26 cellular contexts compared by ENCODE assay signal in the genomic region with DNA sequence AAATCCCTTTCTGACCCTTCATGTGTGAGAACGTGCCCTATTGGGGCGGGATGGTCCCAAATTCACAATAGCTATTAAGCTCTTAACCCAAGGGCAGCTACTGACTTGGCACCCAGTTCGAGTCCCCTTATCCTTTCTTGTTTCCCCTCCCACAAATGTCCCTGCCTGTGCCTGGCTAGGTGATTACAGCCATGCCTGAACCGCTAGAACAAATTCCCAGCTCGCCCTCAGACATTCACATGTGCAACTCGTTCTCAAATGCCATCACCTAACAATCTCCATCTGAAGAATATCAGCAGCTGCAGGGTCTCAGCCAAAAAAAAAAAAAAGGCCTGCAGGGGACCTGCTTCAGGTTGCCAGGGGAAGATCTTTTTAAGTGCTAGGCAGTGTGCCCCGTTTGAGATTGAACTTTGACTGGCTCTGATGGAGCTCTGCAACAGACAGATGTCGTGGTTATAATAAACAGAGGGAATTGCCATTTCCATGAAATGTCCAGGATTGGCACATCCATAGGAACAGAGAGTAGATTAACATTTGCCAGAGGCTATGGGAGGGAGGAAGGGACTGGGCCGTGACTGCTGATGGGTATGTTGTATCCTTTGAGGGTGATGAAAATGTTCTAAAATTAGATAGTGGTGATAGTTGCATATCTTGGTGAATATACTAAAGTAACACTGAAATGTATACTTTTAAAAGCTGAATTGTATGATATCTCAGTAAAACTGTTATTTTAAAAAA.
DNase-seq lines count a peak whose midpoint lies in the region; ATAC-seq and TF ChIP-seq lines count a peak whose summit lies in the region.
"Had no signal": no experiment of that assay in that cellular context is flagged by ENCODE, and none has a peak within 500 bp of the region (broad histone marks: within the 10 kb centered on the region; RNA-seq: fewer than 3 reads in every experiment).

No MANE protein-coding gene starts in this region.

- H3K4me3 ChIP-seq in SJSA1 (no peak overlapping the region), sigmoid colon (no peak overlapping the region)
- H3K4me3 ChIP-seq: A549, adrenal gland, cardiac muscle cell had no signal

- H3K4me1 Mint-ChIP-seq in T-helper 17 cell = no peaks in the 10 kb centered on the region
- no peaks in the 10 kb centered on the region for H3K4me1 Mint-ChIP-seq in activated naive CD4-positive, alpha-beta T cell treated with anti-CD3 and anti-CD28 coated beads, Interleukin-2, amount 10 ng/mL, durations not matched to agents 7 days and 5 days
- H3K4me1 Mint-ChIP-seq: activated CD4-positive, alpha-beta T cell treated with anti-CD3 and anti-CD28 coated beads, Interleukin-2, amount 10 ng/mL, durations not matched to agents 7 days and 5 days; naive thymus-derived CD4-positive, alpha-beta T cell had no signal

- no peak for TF ChIP-seq EP300 in sigmoid colon (IDR thresholded peaks at IDR 0.05)

- H3K27me3 ChIP-seq in SJSA1 (replicated peaks) (no peaks in the 10 kb centered on the region), sigmoid colon (no peaks in the 10 kb centered on the region)
- H3K27me3 ChIP-seq: adrenal gland, cardiac muscle cell had no signal

- no peak overlapping the region for H3K4me3 Mint-ChIP-seq in T-helper 17 cell
- H3K4me3 Mint-ChIP-seq in activated naive CD4-positive, alpha-beta T cell treated with anti-CD3 and anti-CD28 coated beads, Interleukin-2, amount 10 ng/mL, durations not matched to agents 7 days and 5 days = no peak overlapping the region
- H3K4me3 Mint-ChIP-seq: activated CD4-positive, alpha-beta T cell treated with anti-CD3 and anti-CD28 coated beads, Interleukin-2, amount 10 ng/mL, durations not matched to agents 7 days and 5 days; naive thymus-derived CD4-positive, alpha-beta T cell had no signal

- intact Hi-C loops in left ventricle myocardium superior (cut with micrococcal nuclease) = no loop called here
- intact Hi-C loops in sigmoid colon (cut with DNase I) = no loop called here

- H3K36me3 ChIP-seq in SJSA1 = no peaks in the 10 kb centered on the region
- H3K36me3 ChIP-seq in sigmoid colon = no peaks in the 10 kb centered on the region
- H3K36me3 ChIP-seq: adrenal gland, cardiac muscle cell had no signal

- no peaks in the 10 kb centered on the region for H3K9me3 Mint-ChIP-seq in activated naive CD4-positive, alpha-beta T cell treated with anti-CD3 and anti-CD28 coated beads, Interleukin-2, amount 10 ng/mL, durations not matched to agents 7 days and 5 days
- H3K9me3 Mint-ChIP-seq: activated CD4-positive, alpha-beta T cell treated with anti-CD3 and anti-CD28 coated beads, Interleukin-2, amount 10 ng/mL, durations not matched to agents 7 days and 5 days had no signal

- H3K4me1 ChIP-seq in SJSA1 (replicated peaks) = peaks cover 80% of the 10 kb centered on the region
- H3K4me1 ChIP-seq in sigmoid colon = peaks cover 0 to 40% (median 38%) of the 10 kb centered on the region in 4 donors
- H3K4me1 ChIP-seq: A549, adrenal gland, parathyroid adenoma had no signal

- H3K27ac Mint-ChIP-seq in T-helper 17 cell = no peak overlapping the region
- no peak overlapping the region for H3K27ac Mint-ChIP-seq in activated naive CD4-positive, alpha-beta T cell treated with anti-CD3 and anti-CD28 coated beads, Interleukin-2, amount 10 ng/mL, durations not matched to agents 7 days and 5 days
- H3K27ac Mint-ChIP-seq: activated CD4-positive, alpha-beta T cell treated with anti-CD3 and anti-CD28 coated beads, Interleukin-2, amount 10 ng/mL, durations not matched to agents 7 days and 5 days; naive thymus-derived CD4-positive, alpha-beta T cell had no signal

- CTCF ChIA-PET in activated naive CD4-positive, alpha-beta T cell treated with anti-CD3 and anti-CD28 coated beads, Interleukin-2, amount 10 ng/mL, durations not matched to agents 7 days and 5 days (lab: Charles Lee) = no interaction called here

- TF ChIP-seq CTCF in sigmoid colon (IDR thresholded peaks at IDR 0.05) = no peak

- no peaks in the 10 kb centered on the region for H3K27me3 Mint-ChIP-seq in T-helper 17 cell
- H3K27me3 Mint-ChIP-seq in activated naive CD4-positive, alpha-beta T cell treated with anti-CD3 and anti-CD28 coated beads, Interleukin-2, amount 10 ng/mL, durations not matched to agents 7 days and 5 days = no peaks in the 10 kb centered on the region
- H3K27me3 Mint-ChIP-seq: activated CD4-positive, alpha-beta T cell treated with anti-CD3 and anti-CD28 coated beads, Interleukin-2, amount 10 ng/mL, durations not matched to agents 7 days and 5 days had no signal

- no peaks in the 10 kb centered on the region for H3K36me3 Mint-ChIP-seq in T-helper 17 cell (ENCODE audit: low read depth)
- no peaks in the 10 kb centered on the region for H3K36me3 Mint-ChIP-seq in activated naive CD4-positive, alpha-beta T cell treated with anti-CD3 and anti-CD28 coated beads, Interleukin-2, amount 10 ng/mL, durations not matched to agents 7 days and 5 days
- H3K36me3 Mint-ChIP-seq: naive thymus-derived CD4-positive, alpha-beta T cell had no signal

- ATAC-seq in left ventricle myocardium superior (peak; percentile 77), T-helper 17 cell (no peak)
- ATAC-seq: A549; HCT116; naive thymus-derived CD4-positive, alpha-beta T cell had no signal

- DNase-seq in ELR (ENCODE audit: low read depth) (peak; percentile 6), SJSA1 (ENCODE audit: low read depth in 1 of 2, low spot score in 2 of 2) (no peak), left ventricle myocardium superior (peak; percentile 57), sigmoid colon (no peak), NOMO-1 treated with dmso at 0.1 percent for 144 hours (lab: John Stamatoyannopoulos, UW; ENCODE audit: unreplicated experiment) (no peak), T-helper 17 cell (no peak), NCI-H2029 treated with DMSO at 0.1 percent for 48 hours (lab: John Stamatoyannopoulos, UW) (no peak)
- no peak for DNase-seq in activated naive CD4-positive, alpha-beta T cell treated with anti-CD3 and anti-CD28 coated beads, Interleukin-2, amount 10 ng/mL, durations not matched to agents 7 days and 5 days
- DNase-seq: activated CD4-positive, alpha-beta T cell treated with anti-CD3 and anti-CD28 coated beads, Interleukin-2, amount 10 ng/mL, durations not matched to agents 7 days and 5 days; activated CD8-positive, alpha-beta memory T cell treated with anti-CD3 and anti-CD28 coated beads, Interleukin-2, amount 50 U/mL, for 4 hours; activated effector memory CD4-positive, alpha-beta T cell treated with anti-CD3 and anti-CD28 coated beads, Interleukin-2, amount 50 U/mL, for 16 hours; adrenal gland; Kasumi-1; naive thymus-derived CD4-positive, alpha-beta T cell; NCI-H1092; NCI-H2081; NCI-H510A; SHP77; small intestine; stimulated activated CD4-positive, alpha-beta T cell treated with anti-CD3 and anti-CD28 coated beads, Interleukin-4, amount 100 ng/mL, for 24 hours; T-helper 2 cell had no signal

- 56 to 80% methylated on average over 9 of the region's 9 CpGs for WGBS in sigmoid colon, 2 donors

- no peak for TF ChIP-seq POLR2A in sigmoid colon (IDR thresholded peaks at IDR 0.05)

- H3K9me3 ChIP-seq in SJSA1 (replicated peaks) (no peaks in the 10 kb centered on the region), sigmoid colon (no peaks in the 10 kb centered on the region), T-helper 17 cell (ENCODE audit: control insufficient read depth, low read length, poor library complexity, severe bottlenecking) (no peaks in the 10 kb centered on the region)
- H3K9me3 ChIP-seq: A549, adrenal gland had no signal

- H3K27ac ChIP-seq in SJSA1 (peak overlapping the region; percentile 99), sigmoid colon (peak overlapping the region in 3 of 4 donors; percentile 80 to 93 (median 84))
- H3K27ac ChIP-seq: A549, adrenal gland, cardiac muscle cell, parathyroid adenoma, VCaP had no signal

Comparison
In these comparisons a context has a peak if more than half of its experiments do, and no peak if none do; other contexts are left out.
1. DNase-seq: peak in ELR (single experiment) and left ventricle myocardium superior (single experiment); none in SJSA1 (0 of 2), sigmoid colon (single experiment), NOMO-1 treated with dmso at 0.1 percent for 144 hours (single experiment), T-helper 17 cell (0 of 3), activated naive CD4-positive, alpha-beta T cell treated with anti-CD3 and anti-CD28 coated beads, Interleukin-2, amount 10 ng/mL, durations not matched to agents 7 days and 5 days (single experiment) and NCI-H2029 treated with DMSO at 0.1 percent for 48 hours (single experiment).